ENCODE assay signal across 19 cellular contexts in genomic region chr3:50660386-50660785, GRCh38. TPM values are rescaled to one million over a fixed set of nuclear protein-coding genes. Genes with fewer than 3 reads are reported as not detected.
DNase-seq lines count a peak whose midpoint lies in the region; ATAC-seq and TF ChIP-seq lines count a peak whose summit lies in the region.
"Had no signal": no experiment of that assay in that cellular context is flagged by ENCODE, and none has a peak within 500 bp of the region (broad histone marks: within the 10 kb centered on the region; RNA-seq: fewer than 3 reads in every experiment).

No MANE protein-coding gene starts in this region.

- H3K4me1 ChIP-seq in testis (no peaks in the 10 kb centered on the region), mucosa of descending colon (ENCODE audit: low read depth) (no peaks in the 10 kb centered on the region)

- DNase-seq in activated T-cell treated with anti-CD3 and anti-CD28 coated beads, Interleukin-2, amount 50 U/mL, for 48 hours: peak; percentile 11 to 12
- DNase-seq in activated T-cell treated with anti-CD3 and anti-CD28 coated beads, Interleukin-2, amount 50 U/mL, for 4 hours: no peak
- peak; percentile 28 for DNase-seq in activated CD8-positive, alpha-beta memory T cell treated with anti-CD3 and anti-CD28 coated beads, Interleukin-2, amount 10 ng/mL, durations not matched to agents 7 days and 5 days
- DNase-seq in left lobe of liver (ENCODE audit: low spot score) (peak; percentile 18), testis (peak; percentile 8), natural killer cell (no peak), mucosa of descending colon (no peak)
- DNase-seq: COR-L47, DMS79, H7, Kasumi-1, NCI-H1417, NCI-H187, NCI-H446, NCI-H526 had no signal

- intact Hi-C loops in testis (cut with DNase I; ENCODE audit: low total_unique reads): no loop called here
- intact Hi-C loops in natural killer cell (cut with micrococcal nuclease): no loop called here
- intact Hi-C loops in mucosa of descending colon (cut with DNase I, micrococcal nuclease): no loop called here

- no peak overlapping the region for H3K27ac ChIP-seq in testis

- TF ChIP-seq CTCF in testis (IDR thresholded peaks at IDR 0.05): no peak
- TF ChIP-seq CTCF in natural killer cell (IDR thresholded peaks at IDR 0.05): no peak
- TF ChIP-seq CTCF in mucosa of descending colon (IDR thresholded peaks at IDR 0.05): no peak

- no peaks in the 10 kb centered on the region for H3K9me3 Mint-ChIP-seq in activated T-cell treated with anti-CD3 and anti-CD28 coated beads, Interleukin-2, amount 50 U/mL, for 4 hours
- no peaks in the 10 kb centered on the region for H3K9me3 Mint-ChIP-seq in activated CD8-positive, alpha-beta memory T cell treated with anti-CD3 and anti-CD28 coated beads, Interleukin-2, amount 10 ng/mL, durations not matched to agents 7 days and 5 days (ENCODE audit: low read depth)
- no peaks in the 10 kb centered on the region for H3K9me3 Mint-ChIP-seq in natural killer cell
- H3K9me3 Mint-ChIP-seq: CD14-positive monocyte had no signal

- 85 to 95% methylated on average over 7 to 10 of the region's 10 CpGs for WGBS in testis, 2 donors

- CTCF ChIA-PET in activated CD8-positive, alpha-beta memory T cell treated with anti-CD3 and anti-CD28 coated beads, Interleukin-2, amount 10 ng/mL, durations not matched to agents 7 days and 5 days (lab: Charles Lee): no interaction called here

- no peaks in the 10 kb centered on the region for H3K27me3 Mint-ChIP-seq in activated T-cell treated with anti-CD3 and anti-CD28 coated beads, Interleukin-2, amount 50 U/mL, for 4 hours (ENCODE audit: low read depth)
- no peaks in the 10 kb centered on the region for H3K27me3 Mint-ChIP-seq in activated CD8-positive, alpha-beta memory T cell treated with anti-CD3 and anti-CD28 coated beads, Interleukin-2, amount 10 ng/mL, durations not matched to agents 7 days and 5 days
- no peaks in the 10 kb centered on the region for H3K27me3 Mint-ChIP-seq in natural killer cell (ENCODE audit: low read depth in 2 of 2)

- no peak overlapping the region for H3K4me3 Mint-ChIP-seq in activated T-cell treated with anti-CD3 and anti-CD28 coated beads, Interleukin-2, amount 50 U/mL, for 4 hours
- H3K4me3 Mint-ChIP-seq in activated CD8-positive, alpha-beta memory T cell treated with anti-CD3 and anti-CD28 coated beads, Interleukin-2, amount 10 ng/mL, durations not matched to agents 7 days and 5 days: no peak overlapping the region
- H3K4me3 Mint-ChIP-seq in natural killer cell: no peak overlapping the region

- H3K4me3 ChIP-seq in testis (no peak overlapping the region), mucosa of descending colon (no peak overlapping the region)

- no peaks in the 10 kb centered on the region for H3K36me3 Mint-ChIP-seq in activated T-cell treated with anti-CD3 and anti-CD28 coated beads, Interleukin-2, amount 50 U/mL, for 4 hours (ENCODE audit: insufficient read depth)
- no peaks in the 10 kb centered on the region for H3K36me3 Mint-ChIP-seq in activated CD8-positive, alpha-beta memory T cell treated with anti-CD3 and anti-CD28 coated beads, Interleukin-2, amount 10 ng/mL, durations not matched to agents 7 days and 5 days
- H3K36me3 Mint-ChIP-seq in natural killer cell: no peaks in the 10 kb centered on the region

- no peak for TF ChIP-seq POLR2A in testis (IDR thresholded peaks at IDR 0.05)

- no peak for ATAC-seq in activated T-cell treated with anti-CD3 and anti-CD28 coated beads, Interleukin-2, amount 50 U/mL, for 4 hours
- no peak for ATAC-seq in activated CD8-positive, alpha-beta memory T cell treated with anti-CD3 and anti-CD28 coated beads, Interleukin-2, amount 10 ng/mL, durations not matched to agents 7 days and 5 days
- ATAC-seq in left lobe of liver (no peak), natural killer cell (no peak), GM21381 (IDR thresholded peaks at IDR 0.05; ENCODE audit: unreplicated experiment) (no peak), mucosa of descending colon (no peak)
- ATAC-seq: Right ventricle myocardium inferior had no signal

- H3K27ac Mint-ChIP-seq in activated CD8-positive, alpha-beta memory T cell treated with anti-CD3 and anti-CD28 coated beads, Interleukin-2, amount 10 ng/mL, durations not matched to agents 7 days and 5 days: no peak overlapping the region
- no peak overlapping the region for H3K27ac Mint-ChIP-seq in natural killer cell
- H3K27ac Mint-ChIP-seq: CD14-positive monocyte had no signal

- H3K4me1 Mint-ChIP-seq in activated T-cell treated with anti-CD3 and anti-CD28 coated beads, Interleukin-2, amount 50 U/mL, for 4 hours (ENCODE audit: low read depth): peaks cover 6% of the 10 kb centered on the region
- H3K4me1 Mint-ChIP-seq in activated CD8-positive, alpha-beta memory T cell treated with anti-CD3 and anti-CD28 coated beads, Interleukin-2, amount 10 ng/mL, durations not matched to agents 7 days and 5 days: peaks cover 6% of the 10 kb centered on the region
- peaks cover 6% of the 10 kb centered on the region in 2 donors for H3K4me1 Mint-ChIP-seq in natural killer cell

- H3K9me3 ChIP-seq in testis: no peaks in the 10 kb centered on the region
- no peaks in the 10 kb centered on the region for H3K9me3 ChIP-seq in mucosa of descending colon

- H3K27me3 ChIP-seq in testis: no peaks in the 10 kb centered on the region

- H3K36me3 ChIP-seq in testis (ENCODE audit: low read depth, missing control alignments) (no peaks in the 10 kb centered on the region), mucosa of descending colon (ENCODE audit: low read depth) (no peaks in the 10 kb centered on the region)

RNA-seq across cellular contexts. Expression of gene DOCK3, which starts 14.3 kb away (rescaled TPM):
- total RNA-seq in activated T-cell treated with anti-CD3 and anti-CD28 coated beads, Interleukin-2, amount 50 U/mL, for 4 hours: 1 to 10 TPM; 1.2 to 1.7 (median 1.5) TPM
- total RNA-seq in activated CD8-positive, alpha-beta memory T cell treated with anti-CD3 and anti-CD28 coated beads, Interleukin-2, amount 10 ng/mL, durations not matched to agents 7 days and 5 days: 1 to 10 TPM; 3.4 to 4.1 TPM
- not detected for total RNA-seq in left lobe of liver
- total RNA-seq in testis: 10 to 100 TPM; 11.2 to 11.7 TPM
- 8.4 TPM for polyA plus RNA-seq in testis (ENCODE audit: insufficient read depth, low read depth, low replicate concordance)
- total RNA-seq in natural killer cell: 1 to 10 TPM; 1.4 to 2.4 (median 1.7) TPM
- total RNA-seq in mucosa of descending colon: 1 to 10 TPM in 1 of 3 donors, under 1 TPM in 2; 0.17 to 6.1 (median 0.20) TPM
- total RNA-seq: OCI-LY7 had no signal

RNA-seq across cellular contexts. Expression of gene MAPKAPK3, which starts 43.4 kb away (rescaled TPM):
- 100 to 1,000 TPM; 174 to 225 (median 210) TPM for total RNA-seq in activated T-cell treated with anti-CD3 and anti-CD28 coated beads, Interleukin-2, amount 50 U/mL, for 4 hours
- total RNA-seq in activated CD8-positive, alpha-beta memory T cell treated with anti-CD3 and anti-CD28 coated beads, Interleukin-2, amount 10 ng/mL, durations not matched to agents 7 days and 5 days: 100 to 1,000 TPM; 156 to 175 TPM
- total RNA-seq in left lobe of liver (16.1 TPM), testis (10 to 100 TPM; 19.1 to 27.1 TPM), natural killer cell (10 to 100 TPM; 48.0 to 57.7 (median 49.3) TPM), mucosa of descending colon (10 to 100 TPM; 21.5 to 33.5 (median 25.5) TPM)
- polyA plus RNA-seq in testis (ENCODE audit: insufficient read depth, low read depth, low replicate concordance): 21.4 TPM

RNA-seq across cellular contexts. Expression of gene CISH, which starts 48.8 kb away (rescaled TPM):
- total RNA-seq in activated T-cell treated with anti-CD3 and anti-CD28 coated beads, Interleukin-2, amount 50 U/mL, for 4 hours: 100 to 1,000 TPM; 223 to 268 (median 229) TPM
- total RNA-seq in activated CD8-positive, alpha-beta memory T cell treated with anti-CD3 and anti-CD28 coated beads, Interleukin-2, amount 10 ng/mL, durations not matched to agents 7 days and 5 days: 100 to 1,000 TPM; 266 to 369 TPM
- total RNA-seq in left lobe of liver: 8.5 TPM
- total RNA-seq in testis: 1 to 10 TPM; 1.3 to 3.7 TPM
- 5.8 TPM for polyA plus RNA-seq in testis (ENCODE audit: insufficient read depth, low read depth, low replicate concordance)
- total RNA-seq in natural killer cell: 10 to 100 TPM in 2 of 3 donors, 1 to 10 TPM in 1; 2.4 to 23.6 (median 11.3) TPM
- 10 to 100 TPM; 12.7 to 21.4 (median 19.2) TPM for total RNA-seq in mucosa of descending colon
- total RNA-seq: OCI-LY7 had no signal

Comparison
In these comparisons a context has a peak if more than half of its experiments do, and no peak if none do; other contexts are left out.
1. DNase-seq: peak in activated T-cell treated with anti-CD3 and anti-CD28 coated beads, Interleukin-2, amount 50 U/mL, for 48 hours (2 of 2), activated CD8-positive, alpha-beta memory T cell treated with anti-CD3 and anti-CD28 coated beads, Interleukin-2, amount 10 ng/mL, durations not matched to agents 7 days and 5 days (single experiment), left lobe of liver (single experiment) and testis (single experiment); none in activated T-cell treated with anti-CD3 and anti-CD28 coated beads, Interleukin-2, amount 50 U/mL, for 4 hours (single experiment), natural killer cell (single experiment) and mucosa of descending colon (0 of 3).
2. RNA of gene CISH, which starts 48.8 kb away (total RNA-seq): 266 to 369 TPM in activated CD8-positive, alpha-beta memory T cell treated with anti-CD3 and anti-CD28 coated beads, Interleukin-2, amount 10 ng/mL, durations not matched to agents 7 days and 5 days and 223 to 268 TPM in activated T-cell treated with anti-CD3 and anti-CD28 coated beads, Interleukin-2, amount 50 U/mL, for 4 hours; 12.7 to 21.4 TPM in mucosa of descending colon, 2.4 to 23.6 TPM in natural killer cell, 8.5 TPM in left lobe of liver (single experiment) and 1.3 to 3.7 TPM in testis; every median in the first group is over 4 times any median in the second.